In genomic region chr21:42614391-42614790, GRCh38 we compare ENCODE assay signal across 10 cellular contexts. TPM values are rescaled to one million over a fixed set of nuclear protein-coding genes. Genes with fewer than 3 reads are reported as not detected.
A peak's percentile ranks its signal among the peaks of the same experiment; 100 is the strongest.
DNase-seq lines count a peak whose midpoint lies in the region; ATAC-seq and TF ChIP-seq lines count a peak whose summit lies in the region.
"Had no signal": no experiment of that assay in that cellular context is flagged by ENCODE, and none has a peak within 500 bp of the region (broad histone marks: within the 10 kb centered on the region; RNA-seq: fewer than 3 reads in every experiment).

No MANE protein-coding gene starts in this region.

- H3K79me1 ChIP-seq in trophoblast cell (ENCODE audit: low read length): peaks cover 3% of the 10 kb centered on the region

- H3K4ac ChIP-seq in trophoblast cell (ENCODE audit: low read depth, low read length): no peak overlapping the region

- no peaks in the 10 kb centered on the region for H3K9me3 Mint-ChIP-seq in CD4-positive, alpha-beta T cell
- peaks cover 11% of the 10 kb centered on the region for H3K9me3 Mint-ChIP-seq in activated T-helper 2 cell treated with anti-CD3 and anti-CD28 coated beads, Interferon-gamma antibody, Interleukin-2, Interleukin-4, amounts not matched to agents 10 μg/mL and 5 μg/mL and 100 μg/mL, durations not matched to agents 14 hours and 24 hours and 36 hours

- H3K36me3 ChIP-seq in trophoblast cell (ENCODE audit: control insufficient read depth in 1 of 2, insufficient read depth in 2 of 2, low read length in 2 of 2) (no peaks in the 10 kb centered on the region), gastroesophageal sphincter (no peaks in the 10 kb centered on the region)
- H3K36me3 ChIP-seq: Peyer's patch had no signal

- peaks cover 9% of the 10 kb centered on the region for H3K4me1 Mint-ChIP-seq in CD4-positive, alpha-beta T cell (ENCODE audit: low read depth)
- peaks cover 6% of the 10 kb centered on the region for H3K4me1 Mint-ChIP-seq in activated T-helper 2 cell treated with anti-CD3 and anti-CD28 coated beads, Interferon-gamma antibody, Interleukin-2, Interleukin-4, amounts not matched to agents 10 μg/mL and 5 μg/mL and 100 μg/mL, durations not matched to agents 14 hours and 24 hours and 36 hours (ENCODE audit: low read depth)

- no peak overlapping the region for H4K12ac ChIP-seq in trophoblast cell (ENCODE audit: low read depth, low read length)

- no peaks in the 10 kb centered on the region for H3K36me3 Mint-ChIP-seq in CD4-positive, alpha-beta T cell (ENCODE audit: low read depth)
- no peaks in the 10 kb centered on the region for H3K36me3 Mint-ChIP-seq in activated T-helper 2 cell treated with anti-CD3 and anti-CD28 coated beads, Interferon-gamma antibody, Interleukin-2, Interleukin-4, amounts not matched to agents 10 μg/mL and 5 μg/mL and 100 μg/mL, durations not matched to agents 14 hours and 24 hours and 36 hours (ENCODE audit: low read depth)

- no peak overlapping the region for H3K9ac ChIP-seq in trophoblast cell (ENCODE audit: low read length)

- no peak overlapping the region for H3K4me3 ChIP-seq in trophoblast cell (ENCODE audit: low read depth, low read length)
- H3K4me3 ChIP-seq in gastroesophageal sphincter: no peak overlapping the region
- H3K4me3 ChIP-seq: Peyer's patch had no signal

- no peaks in the 10 kb centered on the region for H3K27me3 Mint-ChIP-seq in CD4-positive, alpha-beta T cell
- H3K27me3 Mint-ChIP-seq in activated T-helper 2 cell treated with anti-CD3 and anti-CD28 coated beads, Interferon-gamma antibody, Interleukin-2, Interleukin-4, amounts not matched to agents 10 μg/mL and 5 μg/mL and 100 μg/mL, durations not matched to agents 14 hours and 24 hours and 36 hours (ENCODE audit: low read depth): peaks cover 20% of the 10 kb centered on the region

- peak overlapping the region; percentile 0 for H3K27ac ChIP-seq in CD4-positive, alpha-beta T cell (ENCODE audit: low read depth, low read length)
- peak overlapping the region; percentile 12 for H3K27ac ChIP-seq in trophoblast cell (ENCODE audit: low read depth, low read length)
- no peak overlapping the region for H3K27ac ChIP-seq in gastroesophageal sphincter
- H3K27ac ChIP-seq: Peyer's patch had no signal

- H3K18ac ChIP-seq in trophoblast cell (ENCODE audit: low read length): no peak overlapping the region

- no peak overlapping the region for H4K91ac ChIP-seq in trophoblast cell (ENCODE audit: low read depth, low read length)

- no peak overlapping the region for H3K4me2 ChIP-seq in trophoblast cell (ENCODE audit: low read length)

- DNase-seq in CD4-positive, alpha-beta T cell: peak in 9 of 10 experiments; percentile 17 to 51 (median 30)
- DNase-seq in T-helper 2 cell: peak in 3 of 5 experiments; percentile 21 to 73 (median 65)
- peak; percentile 52 for DNase-seq in activated T-helper 2 cell treated with anti-CD3 and anti-CD28 coated beads, Interferon-gamma antibody, Interleukin-2, Interleukin-4, amounts not matched to agents 10 μg/mL and 5 μg/mL and 100 μg/mL, durations not matched to agents 14 hours and 24 hours and 36 hours (ENCODE audit: low spot score)
- DNase-seq in trophoblast cell: no peak
- DNase-seq in EL: no peak

- peaks cover 10% of the 10 kb centered on the region for H3K9me3 ChIP-seq in CD4-positive, alpha-beta T cell (ENCODE audit: control insufficient read depth, low read length)
- H3K9me3 ChIP-seq in trophoblast cell (ENCODE audit: insufficient read depth, low read depth, low read length) (peaks cover 11% of the 10 kb centered on the region), gastroesophageal sphincter (peaks cover 0 to 23% (median 0%) of the 10 kb centered on the region in 3 donors)
- H3K9me3 ChIP-seq: Caco-2 had no signal

- H3K14ac ChIP-seq in trophoblast cell (ENCODE audit: low read length): no peak overlapping the region

- no peak overlapping the region for H2BK12ac ChIP-seq in trophoblast cell (ENCODE audit: low read length)

- POLR2A ChIA-PET in CD4-positive, alpha-beta T cell (lab: Charles Lee): interaction anchor here (0.7 to 1.6 kb wide), 9 partner anchors 10 to 278 kb away, joined by 3 to 9 read pairs (median 6); partner anchors contain the start of genes NDUFV3, PDE9A and UBASH3A

- TF ChIP-seq EP300 in gastroesophageal sphincter (IDR thresholded peaks at IDR 0.05): no peak

- no peak overlapping the region for H2BK120ac ChIP-seq in trophoblast cell (ENCODE audit: insufficient read depth, low read length, poor library complexity)

- intact Hi-C loops in CD4-positive, alpha-beta T cell (cut with DNase I, micrococcal nuclease): loop anchor here in 1 of 2 experiments (1.0 to 5.0 kb wide), 2 partner anchors 17 to 203 kb away; no protein-coding TSS in a partner anchor
- intact Hi-C loops in activated T-helper 2 cell treated with anti-CD3 and anti-CD28 coated beads, Interferon-gamma antibody, Interleukin-2, Interleukin-4, amounts not matched to agents 10 μg/mL and 5 μg/mL and 100 μg/mL, durations not matched to agents 14 hours and 24 hours and 36 hours (cut with micrococcal nuclease): loop anchor here (5.0 kb wide), 1 partner anchor 118 kb away; no protein-coding TSS in a partner anchor

- no peak overlapping the region for H3K27ac Mint-ChIP-seq in CD4-positive, alpha-beta T cell
- peak overlapping the region; percentile 11 for H3K27ac Mint-ChIP-seq in activated T-helper 2 cell treated with anti-CD3 and anti-CD28 coated beads, Interferon-gamma antibody, Interleukin-2, Interleukin-4, amounts not matched to agents 10 μg/mL and 5 μg/mL and 100 μg/mL, durations not matched to agents 14 hours and 24 hours and 36 hours

- no peaks in the 10 kb centered on the region for H3K27me3 ChIP-seq in CD4-positive, alpha-beta T cell (ENCODE audit: control insufficient read depth, insufficient read depth, low read length)
- H3K27me3 ChIP-seq in trophoblast cell (ENCODE audit: insufficient read depth, low read length) (no peaks in the 10 kb centered on the region), gastroesophageal sphincter (peaks cover 37% of the 10 kb centered on the region)
- H3K27me3 ChIP-seq: Peyer's patch had no signal

- TF ChIP-seq CTCF in CD4-positive, alpha-beta T cell (IDR thresholded peaks at IDR 0.05): no peak
- no peak for TF ChIP-seq CTCF in gastroesophageal sphincter (IDR thresholded peaks at IDR 0.05)

- H3K23ac ChIP-seq in trophoblast cell (ENCODE audit: low read length): no peak overlapping the region

- no peak overlapping the region for H4K8ac ChIP-seq in trophoblast cell (ENCODE audit: low read depth, low read length)

- H3K79me2 ChIP-seq in trophoblast cell (ENCODE audit: control insufficient read depth, insufficient read depth, low read length, poor library complexity): no peaks in the 10 kb centered on the region

- CTCF ChIA-PET in CD4-positive, alpha-beta T cell (lab: Charles Lee): no interaction called here

- H2AK5ac ChIP-seq in trophoblast cell (ENCODE audit: low read length): no peak overlapping the region

- peak overlapping the region; percentile 2 for H2BK5ac ChIP-seq in trophoblast cell (ENCODE audit: low read depth, low read length, poor library complexity)

- H3K4me1 ChIP-seq in trophoblast cell (ENCODE audit: control insufficient read depth in 1 of 2, insufficient read depth in 2 of 2, low read length in 2 of 2): peaks cover 3 to 13% of the 10 kb centered on the region in 2 experiments
- H3K4me1 ChIP-seq in gastroesophageal sphincter: peaks cover 0 to 9% (median 0%) of the 10 kb centered on the region in 3 donors

- TF ChIP-seq POLR2A in gastroesophageal sphincter (IDR thresholded peaks at IDR 0.05): no peak

- H3K4me3 Mint-ChIP-seq in CD4-positive, alpha-beta T cell: no peak overlapping the region
- no peak overlapping the region for H3K4me3 Mint-ChIP-seq in activated T-helper 2 cell treated with anti-CD3 and anti-CD28 coated beads, Interferon-gamma antibody, Interleukin-2, Interleukin-4, amounts not matched to agents 10 μg/mL and 5 μg/mL and 100 μg/mL, durations not matched to agents 14 hours and 24 hours and 36 hours (ENCODE audit: low read depth)

- WGBS in trophoblast cell (ENCODE audit: extremely low coverage, insufficient coverage, insufficient read length): no CpG with 5 or more reads among the region's 9 CpGs
- WGBS in gastroesophageal sphincter (ENCODE audit: low coverage in 1 of 2), 2 donors: 61 to 72% methylated on average over 7 of the region's 9 CpGs

- peak; percentile 67 for ATAC-seq in CD4-positive, alpha-beta T cell (ENCODE audit: poor library complexity)
- ATAC-seq in HG03378 (IDR thresholded peaks at IDR 0.05; ENCODE audit: unreplicated experiment) (no peak), HG03045 (IDR thresholded peaks at IDR 0.05; ENCODE audit: unreplicated experiment) (no peak), gastroesophageal sphincter (no peak)

- no peak overlapping the region for H2AFZ ChIP-seq in trophoblast cell (ENCODE audit: insufficient read depth, low read length, poor library complexity)

RNA-seq across cellular contexts. Expression of gene PDE9A, which starts 39.0 kb away (rescaled TPM):
- 10 to 100 TPM; 12.6 to 13.2 TPM for total RNA-seq in CD4-positive, alpha-beta T cell
- total RNA-seq in activated T-helper 2 cell treated with anti-CD3 and anti-CD28 coated beads, Interferon-gamma antibody, Interleukin-2, Interleukin-4, amounts not matched to agents 10 μg/mL and 5 μg/mL and 100 μg/mL, durations not matched to agents 14 hours and 24 hours and 36 hours: 16.6 and 17.5 TPM in 2 replicates
- polyA plus RNA-seq in trophoblast cell (2013): 17.4 and 18.5 TPM in 2 replicates
- total RNA-seq in gastroesophageal sphincter: 10 to 100 TPM; 10.6 to 83.2 (median 28.5) TPM

Comparison
In these comparisons a context has a peak if more than half of its experiments do, and no peak if none do; other contexts are left out.
1. DNase-seq: peak in CD4-positive, alpha-beta T cell (9 of 10), T-helper 2 cell (3 of 5) and activated T-helper 2 cell treated with anti-CD3 and anti-CD28 coated beads, Interferon-gamma antibody, Interleukin-2, Interleukin-4, amounts not matched to agents 10 μg/mL and 5 μg/mL and 100 μg/mL, durations not matched to agents 14 hours and 24 hours and 36 hours (single experiment); none in trophoblast cell (0 of 2) and EL (single experiment).
2. H3K27ac ChIP-seq: peak in CD4-positive, alpha-beta T cell (single experiment) and trophoblast cell (single experiment); none in gastroesophageal sphincter (0 of 4).